8 cellular contexts compared by ENCODE assay signal in genomic region chr14:60349663-60350365, GRCh38.
A peak's percentile ranks its signal among the peaks of the same experiment; 100 is the strongest.
DNase-seq lines count a peak whose midpoint lies in the region; ATAC-seq and TF ChIP-seq lines count a peak whose summit lies in the region.

No MANE protein-coding gene starts in this region.

- intact Hi-C loops in spleen (cut with DNase I; ENCODE audit: low total_unique reads): loop anchor here (10.0 kb wide), 2 partner anchors 205 to 905 kb away; no protein-coding TSS in a partner anchor
- intact Hi-C loops in lower leg skin (cut with DNase I; ENCODE audit: low total_unique reads): no loop called here

- TF ChIP-seq CTCF in AG09319 (IDR thresholded peaks at IDR 0.05; ENCODE audit: low read depth, low read length) (peak; percentile 58), GM12865 (IDR thresholded peaks at IDR 0.05; ENCODE audit: insufficient read depth, low read depth, low read length, missing control alignments) (peak; percentile 55), astrocyte of the spinal cord (IDR thresholded peaks at IDR 0.05; ENCODE audit: low read depth, low read length) (peak; percentile 59), spleen (IDR thresholded peaks at IDR 0.05 in 8 of 11, conservative IDR thresholded peaks at IDR 0.05 in 3 of 11) (peak in 9 of 11 experiments; percentile 36 to 75 (median 65)), lower leg skin (IDR thresholded peaks at IDR 0.05) (no peak)

- H3K27ac ChIP-seq in spleen: no peak overlapping the region

- H3K4me1 ChIP-seq in spleen: peaks cover 0 to 5% (median 0%) of the 10 kb centered on the region in 6 donors

- in situ Hi-C loops in astrocyte of the spinal cord (cut with HindIII; ENCODE audit: low sequenced_read_pairs): no loop called here

- ATAC-seq in HG03159 (IDR thresholded peaks at IDR 0.05; ENCODE audit: unreplicated experiment): peak; percentile 74

- no peaks in the 10 kb centered on the region for H3K36me3 ChIP-seq in spleen

- peaks cover 0 to 12% (median 0%) of the 10 kb centered on the region in 7 donors for H3K27me3 ChIP-seq in spleen (replicated peaks in 1 of 7)

- TF ChIP-seq POLR2A in spleen (IDR thresholded peaks at IDR 0.05): no peak
- no peak for TF ChIP-seq POLR2A in lower leg skin (IDR thresholded peaks at IDR 0.05)

- H3K9me3 ChIP-seq in spleen: no peaks in the 10 kb centered on the region

- peak; percentile 29 for DNase-seq in AG09319 (ENCODE audit: extremely low read depth, low read depth)
- DNase-seq in GM12865 (ENCODE audit: low read depth): peak; percentile 68
- peak; percentile 69 for DNase-seq in NCI-H345 (lab: John Stamatoyannopoulos, UW)
- DNase-seq in astrocyte of the spinal cord (ENCODE audit: low read depth, low spot score): peak; percentile 64
- peak; percentile 71 for DNase-seq in iPS-NIHi11 (ENCODE audit: low spot score)
- DNase-seq in spleen: no peak
- no peak for DNase-seq in lower leg skin (ENCODE audit: low spot score in 2 of 2)

- WGBS in spleen, 5 donors: 42 to 57% (median 53%) methylated on average over 8 of the region's 8 CpGs
- WGBS in lower leg skin, 2 donors: 49 to 52% methylated on average over 8 of the region's 8 CpGs

- H3K4me3 ChIP-seq in GM12865 (ENCODE audit: low read depth, low read length) (no peak overlapping the region), astrocyte of the spinal cord (ENCODE audit: low read depth, low read length) (no peak overlapping the region), spleen (no peak overlapping the region), lower leg skin (ENCODE audit: low read depth, poor library complexity, severe bottlenecking) (no peak overlapping the region)

Comparison
In these comparisons a context has a peak if more than half of its experiments do, and no peak if none do; other contexts are left out.
1. DNase-seq: peak in AG09319 (single experiment), GM12865 (single experiment), NCI-H345 (single experiment), astrocyte of the spinal cord (single experiment) and iPS-NIHi11 (single experiment); none in spleen (single experiment) and lower leg skin (0 of 2).
2. CTCF ChIP-seq: peak in AG09319 (single experiment), GM12865 (single experiment), astrocyte of the spinal cord (single experiment) and spleen (9 of 11); none in lower leg skin (0 of 3).